ENCODE assay signal across 6 cellular contexts in the genomic region with DNA sequence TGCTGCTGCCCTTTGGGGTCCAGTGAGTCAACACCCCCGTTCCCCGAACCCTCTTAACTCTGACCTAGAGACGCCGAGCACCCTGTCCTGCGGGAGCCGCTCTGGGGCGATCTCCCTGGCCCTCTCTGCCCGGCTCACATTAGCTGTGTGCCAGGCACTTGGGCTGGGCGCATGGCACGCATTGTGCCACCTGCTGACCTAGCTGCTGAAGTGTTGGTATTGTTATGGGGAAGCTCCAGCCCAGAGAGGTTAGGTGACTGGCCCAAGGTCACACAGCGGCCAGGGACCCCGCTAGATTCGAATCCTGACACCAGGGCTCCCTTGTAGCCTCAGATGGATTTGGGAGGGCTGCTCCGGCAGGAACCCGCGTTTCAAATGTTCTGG. TPM values are rescaled to one million over a fixed set of nuclear protein-coding genes. Genes with fewer than 3 reads are reported as not detected.
DNase-seq lines count a peak whose midpoint lies in the region; ATAC-seq, FAIRE-seq and TF ChIP-seq lines count a peak whose summit lies in the region.

No MANE protein-coding gene starts in this region.

- ATAC-seq in activated naive CD8-positive, alpha-beta T cell treated with anti-CD3 and anti-CD28 coated beads, Interleukin-2, amount 10 ng/mL, durations not matched to agents 7 days and 5 days (ENCODE audit: low read depth): no peak
- ATAC-seq in mucosa of descending colon (peak; percentile 62), HG03045 (IDR thresholded peaks at IDR 0.05; ENCODE audit: unreplicated experiment) (no peak)

- TF ChIP-seq CTCF in mucosa of descending colon (IDR thresholded peaks at IDR 0.05): no peak

- intact Hi-C loops in mucosa of descending colon (cut with DNase I, micrococcal nuclease): no loop called here

- peak overlapping the region; percentile 94 for H3K27ac Mint-ChIP-seq in activated naive CD8-positive, alpha-beta T cell treated with anti-CD3 and anti-CD28 coated beads, Interleukin-2, amount 10 ng/mL, durations not matched to agents 7 days and 5 days

- peaks cover 19% of the 10 kb centered on the region for H3K4me1 Mint-ChIP-seq in activated naive CD8-positive, alpha-beta T cell treated with anti-CD3 and anti-CD28 coated beads, Interleukin-2, amount 10 ng/mL, durations not matched to agents 7 days and 5 days

- no peaks in the 10 kb centered on the region for H3K27me3 Mint-ChIP-seq in activated naive CD8-positive, alpha-beta T cell treated with anti-CD3 and anti-CD28 coated beads, Interleukin-2, amount 10 ng/mL, durations not matched to agents 7 days and 5 days

- peak overlapping the region; percentile 72 for H3K4me3 ChIP-seq in mucosa of descending colon

- peaks cover 24% of the 10 kb centered on the region for H3K4me1 ChIP-seq in mucosa of descending colon (ENCODE audit: low read depth)

- H3K9me3 Mint-ChIP-seq in activated naive CD8-positive, alpha-beta T cell treated with anti-CD3 and anti-CD28 coated beads, Interleukin-2, amount 10 ng/mL, durations not matched to agents 7 days and 5 days: no peaks in the 10 kb centered on the region

- no peaks in the 10 kb centered on the region for H3K36me3 ChIP-seq in mucosa of descending colon (ENCODE audit: low read depth)

- no peak for DNase-seq in GM18507 (ENCODE audit: extremely low spot score, insufficient read length, low read depth)
- DNase-seq in activated naive CD8-positive, alpha-beta T cell treated with anti-CD3 and anti-CD28 coated beads, Interleukin-2, amount 10 ng/mL, durations not matched to agents 7 days and 5 days: peak; percentile 45
- DNase-seq in mucosa of descending colon: peak in 2 of 3 donors; percentile 63 to 65
- no peak for DNase-seq in GDM1 (lab: John Stamatoyannopoulos, UW)
- DNase-seq in NCI-H82 treated with DMSO at 0.1 percent for 48 hours (lab: John Stamatoyannopoulos, UW; ENCODE audit: unreplicated experiment): no peak

- POLR2A ChIA-PET in activated naive CD8-positive, alpha-beta T cell treated with anti-CD3 and anti-CD28 coated beads, Interleukin-2, amount 10 ng/mL, durations not matched to agents 7 days and 5 days (lab: Charles Lee): interaction anchor here (0.8 to 2.8 kb wide), 9 partner anchors 10 to 124 kb away, joined by 3 to 21 read pairs (median 7); a partner anchor contains a TSS

- peak overlapping the region; percentile 94 for H3K4me3 Mint-ChIP-seq in activated naive CD8-positive, alpha-beta T cell treated with anti-CD3 and anti-CD28 coated beads, Interleukin-2, amount 10 ng/mL, durations not matched to agents 7 days and 5 days

- FAIRE-seq in GM18507 (lab: Jason Lieb, UNC): peak; percentile 18

- no peaks in the 10 kb centered on the region for H3K9me3 ChIP-seq in mucosa of descending colon

- peaks cover 1% of the 10 kb centered on the region for H3K36me3 Mint-ChIP-seq in activated naive CD8-positive, alpha-beta T cell treated with anti-CD3 and anti-CD28 coated beads, Interleukin-2, amount 10 ng/mL, durations not matched to agents 7 days and 5 days

RNA-seq across cellular contexts. Expression of a gene that starts 1.1 kb away (rescaled TPM):
- 1 to 10 TPM; 1.2 TPM for total RNA-seq in activated naive CD8-positive, alpha-beta T cell treated with anti-CD3 and anti-CD28 coated beads, Interleukin-2, amount 10 ng/mL, durations not matched to agents 7 days and 5 days
- 1 to 10 TPM; 1.5 to 2.5 (median 1.7) TPM for total RNA-seq in mucosa of descending colon

RNA-seq across cellular contexts. Expression of a gene that starts 8.1 kb away (rescaled TPM):
- 10 to 100 TPM; 83.3 to 98.1 TPM for total RNA-seq in activated naive CD8-positive, alpha-beta T cell treated with anti-CD3 and anti-CD28 coated beads, Interleukin-2, amount 10 ng/mL, durations not matched to agents 7 days and 5 days
- total RNA-seq in mucosa of descending colon: 10 to 100 TPM; 74.5 to 98.7 (median 87.8) TPM

RNA-seq across cellular contexts. Expression of a gene that starts 13.0 kb away (rescaled TPM):
- total RNA-seq in activated naive CD8-positive, alpha-beta T cell treated with anti-CD3 and anti-CD28 coated beads, Interleukin-2, amount 10 ng/mL, durations not matched to agents 7 days and 5 days: 10 to 100 TPM; 62.9 to 64.9 TPM
- total RNA-seq in mucosa of descending colon: 100 to 1,000 TPM in 2 of 3 donors, 10 to 100 TPM in 1; 69.6 to 110 (median 103) TPM

RNA-seq across cellular contexts. Expression of a gene that starts 17.8 kb away (rescaled TPM):
- 10 to 100 TPM; 22.9 to 23.9 TPM for total RNA-seq in activated naive CD8-positive, alpha-beta T cell treated with anti-CD3 and anti-CD28 coated beads, Interleukin-2, amount 10 ng/mL, durations not matched to agents 7 days and 5 days
- 10 to 100 TPM; 28.9 to 51.8 (median 35.6) TPM for total RNA-seq in mucosa of descending colon

RNA-seq across cellular contexts. Expression of a gene that starts 23.7 kb away (rescaled TPM):
- total RNA-seq in activated naive CD8-positive, alpha-beta T cell treated with anti-CD3 and anti-CD28 coated beads, Interleukin-2, amount 10 ng/mL, durations not matched to agents 7 days and 5 days: 10 to 100 TPM; 15.9 to 16.9 TPM
- 1 to 10 TPM; 1.9 to 6.4 (median 3.1) TPM for total RNA-seq in mucosa of descending colon

Comparison
In these comparisons a context has a peak if more than half of its experiments do, and no peak if none do; other contexts are left out.
1. DNase-seq: peak in activated naive CD8-positive, alpha-beta T cell treated with anti-CD3 and anti-CD28 coated beads, Interleukin-2, amount 10 ng/mL, durations not matched to agents 7 days and 5 days (single experiment) and mucosa of descending colon (2 of 3); none in GM18507 (single experiment), GDM1 (single experiment) and NCI-H82 treated with DMSO at 0.1 percent for 48 hours (single experiment).